Comparison of ENCODE assay signal across 26 cellular contexts in the genomic region with DNA sequence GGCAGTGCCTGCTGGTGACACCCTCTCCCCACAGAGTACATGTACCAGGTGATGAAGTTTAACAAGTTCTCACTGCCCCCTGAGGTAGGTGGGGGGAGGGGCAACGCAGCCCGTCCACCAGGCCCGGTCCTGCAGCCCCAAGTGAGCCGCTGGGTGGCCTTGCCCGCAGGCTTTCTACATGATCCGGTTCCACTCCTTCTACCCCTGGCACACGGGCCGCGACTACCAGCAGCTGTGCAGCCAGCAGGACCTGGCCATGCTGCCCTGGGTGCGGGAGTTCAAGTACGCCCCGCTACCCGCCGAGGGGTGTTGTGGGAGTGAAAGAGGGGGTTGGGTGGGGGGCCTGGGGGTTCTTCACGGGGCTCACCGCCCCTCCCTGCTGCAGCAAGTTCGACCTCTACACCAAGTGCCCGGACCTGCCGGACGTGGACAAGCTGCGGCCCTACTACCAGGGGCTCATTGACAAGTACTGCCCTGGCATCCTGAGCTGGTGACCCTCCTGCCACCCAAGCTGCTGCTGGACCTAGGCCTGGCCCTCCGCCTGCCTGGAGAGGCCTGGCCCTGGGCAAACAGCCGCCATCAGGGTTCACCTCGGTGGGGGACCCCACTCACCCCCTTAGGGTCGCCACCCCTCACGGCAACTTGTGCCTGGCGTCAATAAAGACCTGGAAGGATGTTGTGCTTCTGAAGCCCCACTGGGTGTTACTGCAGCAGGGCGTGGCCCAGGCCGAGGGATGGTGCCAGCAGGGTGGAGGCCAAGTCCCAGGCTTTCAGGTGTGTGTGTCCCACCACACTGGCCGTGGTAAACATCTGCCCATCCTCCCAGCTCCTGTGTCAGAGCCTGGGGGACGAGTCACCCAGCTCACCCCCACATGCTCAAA. TPM values are rescaled to one million over a fixed set of nuclear protein-coding genes. Genes with fewer than 3 reads are reported as not detected.
"Had no signal": no experiment of that assay in that cellular context is flagged by ENCODE, and none has a peak within 500 bp of the region (broad histone marks: within the 10 kb centered on the region; RNA-seq: fewer than 3 reads in every experiment).

No MANE protein-coding gene starts in this region.

- H3K36me3 ChIP-seq: heart left ventricle, left ventricle myocardium inferior, neutrophil, ovary, thoracic aorta, uterus had no signal

- H3K9me3 ChIP-seq: heart left ventricle, left ventricle myocardium inferior, neutrophil, ovary, thoracic aorta, uterus had no signal

- H3K27me3 ChIP-seq: ovary, uterus had no signal

- FAIRE-seq: bronchial epithelial cell, colon had no signal

- H3K4me1 ChIP-seq: left ventricle myocardium inferior, uterus had no signal

- DNase-seq: activated CD4-positive, alpha-beta T cell treated with anti-CD3 and anti-CD28 coated beads for 4 hours; activated CD4-positive, alpha-beta T cell treated with anti-CD3 and anti-CD28 coated beads, Interleukin-2, amount 50 U/mL, for 4 hours; activated effector memory CD4-positive, alpha-beta T cell treated with Interleukin-2 at 50 U/mL for 16 hours; activated naive CD4-positive, alpha-beta T cell treated with Interleukin-2 at 50 U/mL for 16 hours; anterior cingulate cortex; effector memory CD4-positive, alpha-beta T cell; erythroblast; foreskin fibroblast; hypothalamus; left ventricle myocardium inferior; stimulated activated CD4-positive, alpha-beta T cell treated with anti-CD3 and anti-CD28 coated beads, Interleukin-12 subunit alpha, Interleukin-12 subunit beta, amount 100 ng/mL, for 4 hours; stimulated activated CD4-positive, alpha-beta T cell treated with anti-CD3 and anti-CD28 coated beads, Interleukin-4, amount 100 ng/mL, for 1 hour; T-helper 1 cell; uterus had no signal

- ATAC-seq: heart left ventricle; sciatic nerve; stimulated activated effector memory CD8-positive, alpha-beta T cell treated with anti-CD3 and anti-CD28 coated beads, Interleukin-12 subunit alpha, Interleukin-12 subunit beta, amount 100 ng/mL, for 72 hours had no signal

- H3K27ac ChIP-seq: heart left ventricle, left ventricle myocardium inferior, neutrophil, ovary, skin epidermis, thoracic aorta, uterus had no signal

- H3K4me3 ChIP-seq: heart left ventricle, left ventricle myocardium inferior, ovary, skin epidermis, thoracic aorta, uterus had no signal

RNA-seq across cellular contexts. Expression of a gene that starts 2.9 kb away (rescaled TPM):
- total RNA-seq: bronchial epithelial cell, dermis microvascular lymphatic vessel endothelial cell, heart left ventricle, left ventricle myocardium inferior, lung microvascular endothelial cell, sciatic nerve, subcutaneous adipose tissue, thoracic aorta, uterus had no signal
- polyA plus RNA-seq: heart left ventricle, ovary had no signal

RNA-seq across cellular contexts. Expression of a gene that starts 8.3 kb away (rescaled TPM):
- total RNA-seq: left ventricle myocardium inferior, subcutaneous adipose tissue had no signal
